8 cellular contexts compared by ENCODE assay signal in the genomic region with DNA sequence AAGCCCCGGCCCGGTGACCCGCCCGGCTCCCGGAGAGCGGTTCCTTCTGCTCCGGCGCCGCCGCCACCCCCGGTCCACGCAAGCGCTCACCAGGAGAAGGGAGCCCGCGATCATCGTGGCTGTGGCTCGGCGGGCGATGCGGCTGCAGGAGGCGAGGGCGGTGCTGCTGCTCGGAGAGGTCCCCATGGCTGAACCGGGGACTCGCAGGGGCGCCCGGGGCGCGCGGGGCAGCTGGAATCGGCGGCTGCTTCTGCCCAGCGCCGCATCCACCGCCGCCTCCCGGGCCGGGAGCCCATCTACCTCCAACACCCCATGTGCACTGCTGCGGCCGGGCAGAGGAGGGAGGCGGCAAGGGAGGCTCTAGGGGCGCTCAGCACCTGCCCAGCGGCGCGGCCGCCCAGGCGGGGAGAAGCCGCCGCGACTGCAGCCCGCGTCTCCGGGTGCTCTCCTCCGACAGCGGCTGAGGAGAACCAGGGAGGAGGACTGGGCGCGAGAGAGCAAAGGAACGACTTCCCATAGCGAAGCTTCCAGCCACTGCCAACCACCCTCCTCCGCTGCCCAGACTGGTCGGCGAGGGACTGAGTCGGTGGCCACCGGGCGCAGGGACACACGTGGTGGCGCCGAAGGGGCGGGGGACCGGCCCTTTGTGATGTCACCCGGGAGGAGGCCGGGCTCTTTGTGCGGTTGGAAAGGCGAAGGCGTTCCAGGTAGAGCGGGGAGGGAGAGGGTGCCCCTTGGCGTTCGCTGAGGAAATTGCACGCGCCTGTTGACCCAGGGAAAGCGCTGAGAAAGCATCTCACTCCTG. TPM values are rescaled to one million over a fixed set of nuclear protein-coding genes. Genes with fewer than 3 reads are reported as not detected.
DNase-seq lines count a peak whose midpoint lies in the region; ATAC-seq, FAIRE-seq and TF ChIP-seq lines count a peak whose summit lies in the region.

A gene with protein sequence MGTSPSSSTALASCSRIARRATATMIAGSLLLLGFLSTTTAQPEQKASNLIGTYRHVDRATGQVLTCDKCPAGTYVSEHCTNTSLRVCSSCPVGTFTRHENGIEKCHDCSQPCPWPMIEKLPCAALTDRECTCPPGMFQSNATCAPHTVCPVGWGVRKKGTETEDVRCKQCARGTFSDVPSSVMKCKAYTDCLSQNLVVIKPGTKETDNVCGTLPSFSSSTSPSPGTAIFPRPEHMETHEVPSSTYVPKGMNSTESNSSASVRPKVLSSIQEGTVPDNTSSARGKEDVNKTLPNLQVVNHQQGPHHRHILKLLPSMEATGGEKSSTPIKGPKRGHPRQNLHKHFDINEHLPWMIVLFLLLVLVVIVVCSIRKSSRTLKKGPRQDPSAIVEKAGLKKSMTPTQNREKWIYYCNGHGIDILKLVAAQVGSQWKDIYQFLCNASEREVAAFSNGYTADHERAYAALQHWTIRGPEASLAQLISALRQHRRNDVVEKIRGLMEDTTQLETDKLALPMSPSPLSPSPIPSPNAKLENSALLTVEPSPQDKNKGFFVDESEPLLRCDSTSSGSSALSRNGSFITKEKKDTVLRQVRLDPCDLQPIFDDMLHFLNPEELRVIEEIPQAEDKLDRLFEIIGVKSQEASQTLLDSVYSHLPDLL (minus strand): TSS at position 580 of the 805 bp plus-strand sequence. CDS start 394 bp downstream, at position 186.

- H3K4me1 ChIP-seq in gastroesophageal sphincter (peaks cover 0 to 45% (median 0%) of the 10 kb centered on the region in 3 donors), neutrophil (ENCODE audit: control insufficient read depth in 1 of 2, insufficient read depth in 1 of 2, low read depth in 1 of 2, low read length in 1 of 2) (peaks cover 11 to 14% of the 10 kb centered on the region in 2 experiments)

- TF ChIP-seq CTCF in gastroesophageal sphincter (IDR thresholded peaks at IDR 0.05) (peak; percentile 89 to 97 (median 92)), neutrophil (IDR thresholded peaks at IDR 0.05) (no peak)

- peaks cover 11% of the 10 kb centered on the region for H3K4me1 Mint-ChIP-seq in activated naive CD4-positive, alpha-beta T cell treated with anti-CD3 and anti-CD28 coated beads, Interleukin-2, amount 10 ng/mL, durations not matched to agents 7 days and 5 days

- H3K9me3 Mint-ChIP-seq in activated naive CD4-positive, alpha-beta T cell treated with anti-CD3 and anti-CD28 coated beads, Interleukin-2, amount 10 ng/mL, durations not matched to agents 7 days and 5 days = no peaks in the 10 kb centered on the region

- H3K4me3 Mint-ChIP-seq in activated naive CD4-positive, alpha-beta T cell treated with anti-CD3 and anti-CD28 coated beads, Interleukin-2, amount 10 ng/mL, durations not matched to agents 7 days and 5 days = peak within 1 kb of the TSS; percentile 67

- H3K27me3 ChIP-seq in H7 (ENCODE audit: control insufficient read depth, insufficient read depth, low read length) = no peaks in the 10 kb centered on the region
- no peaks in the 10 kb centered on the region for H3K27me3 ChIP-seq in gastroesophageal sphincter
- peaks cover 71% of the 10 kb centered on the region for H3K27me3 ChIP-seq in neutrophil

- H3K36me3 ChIP-seq in H7 (replicated peaks; ENCODE audit: control insufficient read depth, insufficient read depth, low read length) = no peaks in the 10 kb centered on the region
- no peaks in the 10 kb centered on the region for H3K36me3 ChIP-seq in gastroesophageal sphincter
- no peaks in the 10 kb centered on the region for H3K36me3 ChIP-seq in neutrophil

- H3K4me3 ChIP-seq in H7 (ENCODE audit: insufficient read depth, low read depth, low read length) (peak within 1 kb of the TSS; percentile 71), gastroesophageal sphincter (peak within 1 kb of the TSS; percentile 90 to 91), neutrophil (ENCODE audit: low read depth in 1 of 2, low read length in 1 of 2) (peak within 1 kb of the TSS; percentile 31 to 56)

- peak; percentile 68 for FAIRE-seq in G401.6 (lab: Jason Lieb, UNC)

- H3K9me3 ChIP-seq in gastroesophageal sphincter = no peaks in the 10 kb centered on the region
- H3K9me3 ChIP-seq in neutrophil = no peaks in the 10 kb centered on the region

- WGBS in gastroesophageal sphincter (ENCODE audit: low coverage in 1 of 2), 2 donors = 0 to 4% methylated on average over 5 to 7 of the region's 81 CpGs

- ATAC-seq in gastroesophageal sphincter = peak; percentile 96

- H3K27ac Mint-ChIP-seq in activated naive CD4-positive, alpha-beta T cell treated with anti-CD3 and anti-CD28 coated beads, Interleukin-2, amount 10 ng/mL, durations not matched to agents 7 days and 5 days = no peak within 1 kb of the TSS

- TF ChIP-seq EP300 in gastroesophageal sphincter (IDR thresholded peaks at IDR 0.05) = no peak

- H3K27me3 Mint-ChIP-seq in activated naive CD4-positive, alpha-beta T cell treated with anti-CD3 and anti-CD28 coated beads, Interleukin-2, amount 10 ng/mL, durations not matched to agents 7 days and 5 days = peaks cover 53% of the 10 kb centered on the region

- DNase-seq in H7 (peak; percentile 94), M059J (ENCODE audit: low read depth) (peak; percentile 95), SIG-M5 (lab: John Stamatoyannopoulos, UW) (peak; percentile 4), superior temporal gyrus (ENCODE audit: extremely low spot score) (peak; percentile 93)
- DNase-seq in activated naive CD4-positive, alpha-beta T cell treated with anti-CD3 and anti-CD28 coated beads, Interleukin-2, amount 10 ng/mL, durations not matched to agents 7 days and 5 days = peak; percentile 87

- H3K27ac ChIP-seq in gastroesophageal sphincter (peak within 1 kb of the TSS; percentile 30 to 90 (median 84)), neutrophil (no peak within 1 kb of the TSS)

- no peaks in the 10 kb centered on the region for H3K36me3 Mint-ChIP-seq in activated naive CD4-positive, alpha-beta T cell treated with anti-CD3 and anti-CD28 coated beads, Interleukin-2, amount 10 ng/mL, durations not matched to agents 7 days and 5 days

- TF ChIP-seq POLR2A in gastroesophageal sphincter (IDR thresholded peaks at IDR 0.05) = peak; percentile 68 to 76

- CTCF ChIA-PET in activated naive CD4-positive, alpha-beta T cell treated with anti-CD3 and anti-CD28 coated beads, Interleukin-2, amount 10 ng/mL, durations not matched to agents 7 days and 5 days (lab: Charles Lee) = interaction anchor here (0.9 to 4.4 kb wide), 3 partner anchors 9 to 213 kb away, joined by 3 to 57 read pairs (median 4); no protein-coding TSS in a partner anchor

RNA-seq across cellular contexts. Expression of the gene that starts here (rescaled TPM):
- 47.5 and 50.8 TPM in 2 replicates for total RNA-seq in H7 (2014; rRNA removed; shearing (Covaris generic))
- total RNA-seq in M059J (2014; rRNA removed; shearing (Covaris generic)) = 26.8 and 41.3 TPM in 2 replicates
- total RNA-seq in gastroesophageal sphincter = 10 to 100 TPM; 14.3 to 63.8 (median 27.9) TPM

Comparison
In these comparisons a context has a peak if more than half of its experiments do, and no peak if none do; other contexts are left out.
1. DNase-seq: peak in every context shown above with its lines; median percentile 95 in M059J; 94 in H7; 93 in superior temporal gyrus; 87 in activated naive CD4-positive, alpha-beta T cell treated with anti-CD3 and anti-CD28 coated beads, Interleukin-2, amount 10 ng/mL, durations not matched to agents 7 days and 5 days; 4 in SIG-M5.